In the genomic region with DNA sequence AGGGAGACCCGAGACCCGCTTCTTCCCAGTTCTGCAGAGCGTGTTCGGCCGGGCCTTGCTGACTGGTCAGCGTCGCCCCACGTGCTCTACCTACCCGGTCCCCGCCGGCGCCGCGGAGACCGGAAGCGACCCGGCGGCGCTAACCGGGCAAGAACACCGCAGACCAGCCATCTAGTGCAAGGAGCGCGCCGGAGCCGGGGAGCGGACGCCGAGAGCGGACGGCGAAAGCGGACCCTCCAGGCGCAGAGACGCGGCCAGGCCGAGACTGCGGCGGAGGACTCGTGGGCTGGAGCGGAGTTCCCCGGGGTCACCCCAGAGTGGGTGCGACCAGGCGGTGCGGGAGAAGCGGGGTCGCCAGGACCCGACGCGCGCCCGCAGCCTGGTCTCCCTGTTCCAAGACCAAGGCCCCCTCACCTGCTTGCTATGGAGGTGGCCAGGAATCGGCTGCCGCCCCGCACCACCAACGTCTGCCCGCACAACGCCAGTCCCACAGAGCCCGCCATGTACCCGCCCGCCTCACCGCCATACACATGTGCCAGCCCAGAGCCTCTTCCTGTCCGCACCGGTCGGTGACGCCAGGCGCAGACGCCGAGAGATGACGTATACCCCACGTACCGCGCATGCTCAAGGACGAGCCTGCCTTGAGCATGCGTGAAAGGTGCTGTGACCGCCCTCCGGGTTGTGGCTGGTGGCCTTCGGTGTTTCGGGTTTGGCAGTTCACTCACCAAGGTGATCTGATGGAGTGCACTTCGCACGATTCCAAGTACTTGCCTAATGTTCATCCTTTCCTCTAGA, we compare ENCODE assay signal across 1 cellular context.
TF ChIP-seq lines count a peak whose summit lies in the region.

A gene with protein sequence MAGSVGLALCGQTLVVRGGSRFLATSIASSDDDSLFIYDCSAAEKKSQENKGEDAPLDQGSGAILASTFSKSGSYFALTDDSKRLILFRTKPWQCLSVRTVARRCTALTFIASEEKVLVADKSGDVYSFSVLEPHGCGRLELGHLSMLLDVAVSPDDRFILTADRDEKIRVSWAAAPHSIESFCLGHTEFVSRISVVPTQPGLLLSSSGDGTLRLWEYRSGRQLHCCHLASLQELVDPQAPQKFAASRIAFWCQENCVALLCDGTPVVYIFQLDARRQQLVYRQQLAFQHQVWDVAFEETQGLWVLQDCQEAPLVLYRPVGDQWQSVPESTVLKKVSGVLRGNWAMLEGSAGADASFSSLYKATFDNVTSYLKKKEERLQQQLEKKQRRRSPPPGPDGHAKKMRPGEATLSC (minus strand): TSS at position 547 of the 795 bp plus-strand sequence. CDS start 44 bp downstream, at position 503.

TF ChIP-seq in HepG2, 621 proteins besides CTCF, POLR2A, EP300 and RAD21 (continued from another document and continues in another):
- TF ChIP-seq, protein P1, sequence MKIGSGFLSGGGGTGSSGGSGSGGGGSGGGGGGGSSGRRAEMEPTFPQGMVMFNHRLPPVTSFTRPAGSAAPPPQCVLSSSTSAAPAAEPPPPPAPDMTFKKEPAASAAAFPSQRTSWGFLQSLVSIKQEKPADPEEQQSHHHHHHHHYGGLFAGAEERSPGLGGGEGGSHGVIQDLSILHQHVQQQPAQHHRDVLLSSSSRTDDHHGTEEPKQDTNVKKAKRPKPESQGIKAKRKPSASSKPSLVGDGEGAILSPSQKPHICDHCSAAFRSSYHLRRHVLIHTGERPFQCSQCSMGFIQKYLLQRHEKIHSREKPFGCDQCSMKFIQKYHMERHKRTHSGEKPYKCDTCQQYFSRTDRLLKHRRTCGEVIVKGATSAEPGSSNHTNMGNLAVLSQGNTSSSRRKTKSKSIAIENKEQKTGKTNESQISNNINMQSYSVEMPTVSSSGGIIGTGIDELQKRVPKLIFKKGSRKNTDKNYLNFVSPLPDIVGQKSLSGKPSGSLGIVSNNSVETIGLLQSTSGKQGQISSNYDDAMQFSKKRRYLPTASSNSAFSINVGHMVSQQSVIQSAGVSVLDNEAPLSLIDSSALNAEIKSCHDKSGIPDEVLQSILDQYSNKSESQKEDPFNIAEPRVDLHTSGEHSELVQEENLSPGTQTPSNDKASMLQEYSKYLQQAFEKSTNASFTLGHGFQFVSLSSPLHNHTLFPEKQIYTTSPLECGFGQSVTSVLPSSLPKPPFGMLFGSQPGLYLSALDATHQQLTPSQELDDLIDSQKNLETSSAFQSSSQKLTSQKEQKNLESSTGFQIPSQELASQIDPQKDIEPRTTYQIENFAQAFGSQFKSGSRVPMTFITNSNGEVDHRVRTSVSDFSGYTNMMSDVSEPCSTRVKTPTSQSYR (CRISPR knock-in tag; IDR thresholded peaks at IDR 0.05; ENCODE audit: borderline replicate concordance), result no peak
- TF ChIP-seq, protein P2, sequence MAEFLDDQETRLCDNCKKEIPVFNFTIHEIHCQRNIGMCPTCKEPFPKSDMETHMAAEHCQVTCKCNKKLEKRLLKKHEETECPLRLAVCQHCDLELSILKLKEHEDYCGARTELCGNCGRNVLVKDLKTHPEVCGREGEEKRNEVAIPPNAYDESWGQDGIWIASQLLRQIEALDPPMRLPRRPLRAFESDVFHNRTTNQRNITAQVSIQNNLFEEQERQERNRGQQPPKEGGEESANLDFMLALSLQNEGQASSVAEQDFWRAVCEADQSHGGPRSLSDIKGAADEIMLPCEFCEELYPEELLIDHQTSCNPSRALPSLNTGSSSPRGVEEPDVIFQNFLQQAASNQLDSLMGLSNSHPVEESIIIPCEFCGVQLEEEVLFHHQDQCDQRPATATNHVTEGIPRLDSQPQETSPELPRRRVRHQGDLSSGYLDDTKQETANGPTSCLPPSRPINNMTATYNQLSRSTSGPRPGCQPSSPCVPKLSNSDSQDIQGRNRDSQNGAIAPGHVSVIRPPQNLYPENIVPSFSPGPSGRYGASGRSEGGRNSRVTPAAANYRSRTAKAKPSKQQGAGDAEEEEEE (CRISPR knock-in tag; IDR thresholded peaks at IDR 0.05; ENCODE audit: borderline replicate concordance), result 0 out of 2 replicates have a peak, but pooled peaks have one; percentile 88
- TF ChIP-seq FOSL1 (CRISPR knock-in tag; IDR thresholded peaks at IDR 0.05; ENCODE audit: borderline replicate concordance) (no peak), ZNF501 (CRISPR knock-in tag; IDR thresholded peaks at IDR 0.05) (no peak; the same call in none of the 2 replicates), ZNF7 (CRISPR knock-in tag; IDR thresholded peaks at IDR 0.05) (no peak), ELF4 (CRISPR knock-in tag; IDR thresholded peaks at IDR 0.05; ENCODE audit: borderline replicate concordance) (peak; percentile 72; the same call in 1 of the 2 replicates), GPN1 (CRISPR knock-in tag; IDR thresholded peaks at IDR 0.05; ENCODE audit: borderline replicate concordance) (no peak), ZNF891 (CRISPR knock-in tag; IDR thresholded peaks at IDR 0.05) (no peak), KLF16 (CRISPR knock-in tag; IDR thresholded peaks at IDR 0.05) (peak in 1 of 2 experiments; percentile 56; a peak in 1 of 4 replicates), ZNF274 (CRISPR knock-in tag; IDR thresholded peaks at IDR 0.05) (peak; percentile 61), ZNF780A (CRISPR knock-in tag; IDR thresholded peaks at IDR 0.05) (peak; percentile 91; the same call in 1 of the 2 replicates), CREM (IDR thresholded peaks at IDR 0.05) (peak; percentile 99), CREM (CRISPR knock-in tag; IDR thresholded peaks at IDR 0.05) (peak; percentile 95), ZNF672 (CRISPR knock-in tag; IDR thresholded peaks at IDR 0.05) (peak; percentile 76; the same call in 1 of the 2 replicates), CHCHD3 (CRISPR knock-in tag; IDR thresholded peaks at IDR 0.05) (no peak), MTF1 (CRISPR knock-in tag; IDR thresholded peaks at IDR 0.05) (0 out of 2 replicates have a peak, but pooled peaks have one; percentile 38), TBX2 (CRISPR knock-in tag; IDR thresholded peaks at IDR 0.05; ENCODE audit: borderline replicate concordance) (peak; percentile 68; the same call in 1 of the 2 replicates), ZNF629 (CRISPR knock-in tag; conservative IDR thresholded peaks at IDR 0.05) (0 out of 2 replicates have a peak, but pooled peaks have one; percentile 19)
- TF ChIP-seq, protein P3, sequence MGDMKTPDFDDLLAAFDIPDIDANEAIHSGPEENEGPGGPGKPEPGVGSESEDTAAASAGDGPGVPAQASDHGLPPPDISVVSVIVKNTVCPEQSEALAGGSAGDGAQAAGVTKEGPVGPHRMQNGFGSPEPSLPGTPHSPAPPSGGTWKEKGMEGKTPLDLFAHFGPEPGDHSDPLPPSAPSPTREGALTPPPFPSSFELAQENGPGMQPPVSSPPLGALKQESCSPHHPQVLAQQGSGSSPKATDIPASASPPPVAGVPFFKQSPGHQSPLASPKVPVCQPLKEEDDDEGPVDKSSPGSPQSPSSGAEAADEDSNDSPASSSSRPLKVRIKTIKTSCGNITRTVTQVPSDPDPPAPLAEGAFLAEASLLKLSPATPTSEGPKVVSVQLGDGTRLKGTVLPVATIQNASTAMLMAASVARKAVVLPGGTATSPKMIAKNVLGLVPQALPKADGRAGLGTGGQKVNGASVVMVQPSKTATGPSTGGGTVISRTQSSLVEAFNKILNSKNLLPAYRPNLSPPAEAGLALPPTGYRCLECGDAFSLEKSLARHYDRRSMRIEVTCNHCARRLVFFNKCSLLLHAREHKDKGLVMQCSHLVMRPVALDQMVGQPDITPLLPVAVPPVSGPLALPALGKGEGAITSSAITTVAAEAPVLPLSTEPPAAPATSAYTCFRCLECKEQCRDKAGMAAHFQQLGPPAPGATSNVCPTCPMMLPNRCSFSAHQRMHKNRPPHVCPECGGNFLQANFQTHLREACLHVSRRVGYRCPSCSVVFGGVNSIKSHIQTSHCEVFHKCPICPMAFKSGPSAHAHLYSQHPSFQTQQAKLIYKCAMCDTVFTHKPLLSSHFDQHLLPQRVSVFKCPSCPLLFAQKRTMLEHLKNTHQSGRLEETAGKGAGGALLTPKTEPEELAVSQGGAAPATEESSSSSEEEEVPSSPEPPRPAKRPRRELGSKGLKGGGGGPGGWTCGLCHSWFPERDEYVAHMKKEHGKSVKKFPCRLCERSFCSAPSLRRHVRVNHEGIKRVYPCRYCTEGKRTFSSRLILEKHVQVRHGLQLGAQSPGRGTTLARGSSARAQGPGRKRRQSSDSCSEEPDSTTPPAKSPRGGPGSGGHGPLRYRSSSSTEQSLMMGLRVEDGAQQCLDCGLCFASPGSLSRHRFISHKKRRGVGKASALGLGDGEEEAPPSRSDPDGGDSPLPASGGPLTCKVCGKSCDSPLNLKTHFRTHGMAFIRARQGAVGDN (CRISPR knock-in tag; IDR thresholded peaks at IDR 0.05), result peak; percentile 93
- TF ChIP-seq, protein P4, sequence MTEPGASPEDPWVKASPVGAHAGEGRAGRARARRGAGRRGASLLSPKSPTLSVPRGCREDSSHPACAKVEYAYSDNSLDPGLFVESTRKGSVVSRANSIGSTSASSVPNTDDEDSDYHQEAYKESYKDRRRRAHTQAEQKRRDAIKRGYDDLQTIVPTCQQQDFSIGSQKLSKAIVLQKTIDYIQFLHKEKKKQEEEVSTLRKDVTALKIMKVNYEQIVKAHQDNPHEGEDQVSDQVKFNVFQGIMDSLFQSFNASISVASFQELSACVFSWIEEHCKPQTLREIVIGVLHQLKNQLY (CRISPR knock-in tag; IDR thresholded peaks at IDR 0.05), result 0 out of 2 replicates have a peak, but pooled peaks have one; percentile 50
- TF ChIP-seq, protein P5, sequence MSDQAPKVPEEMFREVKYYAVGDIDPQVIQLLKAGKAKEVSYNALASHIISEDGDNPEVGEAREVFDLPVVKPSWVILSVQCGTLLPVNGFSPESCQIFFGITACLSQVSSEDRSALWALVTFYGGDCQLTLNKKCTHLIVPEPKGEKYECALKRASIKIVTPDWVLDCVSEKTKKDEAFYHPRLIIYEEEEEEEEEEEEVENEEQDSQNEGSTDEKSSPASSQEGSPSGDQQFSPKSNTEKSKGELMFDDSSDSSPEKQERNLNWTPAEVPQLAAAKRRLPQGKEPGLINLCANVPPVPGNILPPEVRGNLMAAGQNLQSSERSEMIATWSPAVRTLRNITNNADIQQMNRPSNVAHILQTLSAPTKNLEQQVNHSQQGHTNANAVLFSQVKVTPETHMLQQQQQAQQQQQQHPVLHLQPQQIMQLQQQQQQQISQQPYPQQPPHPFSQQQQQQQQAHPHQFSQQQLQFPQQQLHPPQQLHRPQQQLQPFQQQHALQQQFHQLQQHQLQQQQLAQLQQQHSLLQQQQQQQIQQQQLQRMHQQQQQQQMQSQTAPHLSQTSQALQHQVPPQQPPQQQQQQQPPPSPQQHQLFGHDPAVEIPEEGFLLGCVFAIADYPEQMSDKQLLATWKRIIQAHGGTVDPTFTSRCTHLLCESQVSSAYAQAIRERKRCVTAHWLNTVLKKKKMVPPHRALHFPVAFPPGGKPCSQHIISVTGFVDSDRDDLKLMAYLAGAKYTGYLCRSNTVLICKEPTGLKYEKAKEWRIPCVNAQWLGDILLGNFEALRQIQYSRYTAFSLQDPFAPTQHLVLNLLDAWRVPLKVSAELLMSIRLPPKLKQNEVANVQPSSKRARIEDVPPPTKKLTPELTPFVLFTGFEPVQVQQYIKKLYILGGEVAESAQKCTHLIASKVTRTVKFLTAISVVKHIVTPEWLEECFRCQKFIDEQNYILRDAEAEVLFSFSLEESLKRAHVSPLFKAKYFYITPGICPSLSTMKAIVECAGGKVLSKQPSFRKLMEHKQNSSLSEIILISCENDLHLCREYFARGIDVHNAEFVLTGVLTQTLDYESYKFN (CRISPR knock-in tag; conservative IDR thresholded peaks at IDR 0.05), result peak; percentile 35; the same call in 1 of the 2 replicates
- TF ChIP-seq, protein P6, sequence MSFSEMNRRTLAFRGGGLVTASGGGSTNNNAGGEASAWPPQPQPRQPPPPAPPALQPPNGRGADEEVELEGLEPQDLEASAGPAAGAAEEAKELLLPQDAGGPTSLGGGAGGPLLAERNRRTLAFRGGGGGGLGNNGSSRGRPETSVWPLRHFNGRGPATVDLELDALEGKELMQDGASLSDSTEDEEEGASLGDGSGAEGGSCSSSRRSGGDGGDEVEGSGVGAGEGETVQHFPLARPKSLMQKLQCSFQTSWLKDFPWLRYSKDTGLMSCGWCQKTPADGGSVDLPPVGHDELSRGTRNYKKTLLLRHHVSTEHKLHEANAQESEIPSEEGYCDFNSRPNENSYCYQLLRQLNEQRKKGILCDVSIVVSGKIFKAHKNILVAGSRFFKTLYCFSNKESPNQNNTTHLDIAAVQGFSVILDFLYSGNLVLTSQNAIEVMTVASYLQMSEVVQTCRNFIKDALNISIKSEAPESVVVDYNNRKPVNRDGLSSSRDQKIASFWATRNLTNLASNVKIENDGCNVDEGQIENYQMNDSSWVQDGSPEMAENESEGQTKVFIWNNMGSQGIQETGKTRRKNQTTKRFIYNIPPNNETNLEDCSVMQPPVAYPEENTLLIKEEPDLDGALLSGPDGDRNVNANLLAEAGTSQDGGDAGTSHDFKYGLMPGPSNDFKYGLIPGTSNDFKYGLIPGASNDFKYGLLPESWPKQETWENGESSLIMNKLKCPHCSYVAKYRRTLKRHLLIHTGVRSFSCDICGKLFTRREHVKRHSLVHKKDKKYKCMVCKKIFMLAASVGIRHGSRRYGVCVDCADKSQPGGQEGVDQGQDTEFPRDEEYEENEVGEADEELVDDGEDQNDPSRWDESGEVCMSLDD (CRISPR knock-in tag; IDR thresholded peaks at IDR 0.05; ENCODE audit: borderline replicate concordance), result 0 out of 2 replicates have a peak, but pooled peaks have one; percentile 10
- TF ChIP-seq, protein P7, sequence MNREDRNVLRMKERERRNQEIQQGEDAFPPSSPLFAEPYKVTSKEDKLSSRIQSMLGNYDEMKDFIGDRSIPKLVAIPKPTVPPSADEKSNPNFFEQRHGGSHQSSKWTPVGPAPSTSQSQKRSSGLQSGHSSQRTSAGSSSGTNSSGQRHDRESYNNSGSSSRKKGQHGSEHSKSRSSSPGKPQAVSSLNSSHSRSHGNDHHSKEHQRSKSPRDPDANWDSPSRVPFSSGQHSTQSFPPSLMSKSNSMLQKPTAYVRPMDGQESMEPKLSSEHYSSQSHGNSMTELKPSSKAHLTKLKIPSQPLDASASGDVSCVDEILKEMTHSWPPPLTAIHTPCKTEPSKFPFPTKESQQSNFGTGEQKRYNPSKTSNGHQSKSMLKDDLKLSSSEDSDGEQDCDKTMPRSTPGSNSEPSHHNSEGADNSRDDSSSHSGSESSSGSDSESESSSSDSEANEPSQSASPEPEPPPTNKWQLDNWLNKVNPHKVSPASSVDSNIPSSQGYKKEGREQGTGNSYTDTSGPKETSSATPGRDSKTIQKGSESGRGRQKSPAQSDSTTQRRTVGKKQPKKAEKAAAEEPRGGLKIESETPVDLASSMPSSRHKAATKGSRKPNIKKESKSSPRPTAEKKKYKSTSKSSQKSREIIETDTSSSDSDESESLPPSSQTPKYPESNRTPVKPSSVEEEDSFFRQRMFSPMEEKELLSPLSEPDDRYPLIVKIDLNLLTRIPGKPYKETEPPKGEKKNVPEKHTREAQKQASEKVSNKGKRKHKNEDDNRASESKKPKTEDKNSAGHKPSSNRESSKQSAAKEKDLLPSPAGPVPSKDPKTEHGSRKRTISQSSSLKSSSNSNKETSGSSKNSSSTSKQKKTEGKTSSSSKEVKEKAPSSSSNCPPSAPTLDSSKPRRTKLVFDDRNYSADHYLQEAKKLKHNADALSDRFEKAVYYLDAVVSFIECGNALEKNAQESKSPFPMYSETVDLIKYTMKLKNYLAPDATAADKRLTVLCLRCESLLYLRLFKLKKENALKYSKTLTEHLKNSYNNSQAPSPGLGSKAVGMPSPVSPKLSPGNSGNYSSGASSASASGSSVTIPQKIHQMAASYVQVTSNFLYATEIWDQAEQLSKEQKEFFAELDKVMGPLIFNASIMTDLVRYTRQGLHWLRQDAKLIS (CRISPR knock-in tag; IDR thresholded peaks at IDR 0.05), result no peak
- TF ChIP-seq, protein P8, sequence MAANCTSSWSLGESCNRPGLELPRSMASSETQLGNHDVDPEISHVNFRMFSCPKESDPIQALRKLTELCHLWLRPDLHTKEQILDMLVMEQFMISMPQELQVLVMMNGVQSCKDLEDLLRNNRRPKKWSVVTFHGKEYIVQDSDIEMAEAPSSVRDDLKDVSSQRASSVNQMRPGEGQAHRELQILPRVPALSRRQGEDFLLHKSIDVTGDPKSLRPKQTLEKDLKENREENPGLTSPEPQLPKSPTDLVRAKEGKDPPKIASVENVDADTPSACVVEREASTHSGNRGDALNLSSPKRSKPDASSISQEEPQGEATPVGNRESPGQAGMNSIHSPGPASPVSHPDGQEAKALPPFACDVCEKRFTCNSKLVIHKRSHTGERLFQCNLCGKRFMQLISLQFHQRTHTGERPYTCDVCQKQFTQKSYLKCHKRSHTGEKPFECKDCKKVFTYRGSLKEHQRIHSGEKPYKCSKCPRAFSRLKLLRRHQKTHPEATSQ (CRISPR knock-in tag; IDR thresholded peaks at IDR 0.05; ENCODE audit: borderline replicate concordance), result no peak
